Comparison of ENCODE assay signal across 2 cellular contexts in genomic region chr4:108683479-108683878, GRCh38.
TF ChIP-seq lines count a peak whose summit lies in the region.

No MANE protein-coding gene starts in this region.

TF ChIP-seq in HCT116, 20 proteins besides CTCF, POLR2A, EP300 and RAD21 (continued from another document):
- TF ChIP-seq REST (IDR thresholded peaks at IDR 0.05; ENCODE audit: low read depth): no peak
- no peak for TF ChIP-seq JUND (IDR thresholded peaks at IDR 0.05)
- TF ChIP-seq SRF (IDR thresholded peaks at IDR 0.05; ENCODE audit: low read depth): no peak
- no peak for TF ChIP-seq YY1 (IDR thresholded peaks at IDR 0.05; ENCODE audit: extremely low read depth, insufficient replicate concordance, low read depth, low read length)

TF ChIP-seq in WTC11, 78 proteins besides CTCF, POLR2A, EP300 and RAD21 (continued from another document):
- no peak for TF ChIP-seq ZNF281 (CRISPR knock-in tag; IDR thresholded peaks at IDR 0.05)
- TF ChIP-seq ATF1 (CRISPR knock-in tag; IDR thresholded peaks at IDR 0.05): no peak
- no peak for TF ChIP-seq ZNF263 (CRISPR knock-in tag; IDR thresholded peaks at IDR 0.05; ENCODE audit: low read depth)
